11 cellular contexts compared by ENCODE assay signal in genomic region chr13:29845440-29846056, GRCh38. TPM values are rescaled to one million over a fixed set of nuclear protein-coding genes. Genes with fewer than 3 reads are reported as not detected.
DNase-seq lines count a peak whose midpoint lies in the region; TF ChIP-seq lines count a peak whose summit lies in the region.
"Had no signal": no experiment of that assay in that cellular context is flagged by ENCODE, and none has a peak within 500 bp of the region (broad histone marks: within the 10 kb centered on the region; RNA-seq: fewer than 3 reads in every experiment).

No MANE protein-coding gene starts in this region.

- peak; percentile 2 for DNase-seq in NCI-H2171 treated with DMSO at 0.1 percent for 48 hours (lab: John Stamatoyannopoulos, UW)
- DNase-seq in NCI-H2171 (lab: John Stamatoyannopoulos, UW): no peak
- peak; percentile 38 for DNase-seq in SK-MEL-5 (ENCODE audit: low read depth, low spot score)
- DNase-seq in foreskin fibroblast: peak in 1 of 2 donors; percentile 37
- no peak for DNase-seq in stomach
- DNase-seq in activated CD8-positive, alpha-beta memory T cell treated with anti-CD3 and anti-CD28 coated beads, Interleukin-2, amount 50 U/mL, for 4 hours: no peak
- no peak for DNase-seq in nucleus accumbens (lab: John Stamatoyannopoulos, UW)
- no peak for DNase-seq in KBM-7
- DNase-seq: activated CD4-positive, alpha-beta T cell treated with anti-CD3 and anti-CD28 coated beads for 36 hours; NCI-H1105 treated with DMSO at 0.1 percent for 48 hours had no signal

- WGBS in stomach, 5 donors: 24 to 53% (median 40%) methylated on average over 2 of the region's 2 CpGs

- H3K4me3 ChIP-seq in foreskin fibroblast (ENCODE audit: low read depth in 1 of 2, low read length in 2 of 2) (peak overlapping the region; percentile 74 to 81), stomach (peak overlapping the region; percentile 59 to 85 (median 71))
- H3K4me3 ChIP-seq: BLaER1 had no signal

- peak overlapping the region in 4 of 5 donors; percentile 96 to 100 (median 100) for H3K27ac ChIP-seq in stomach
- H3K27ac ChIP-seq: BLaER1 had no signal

- no peaks in the 10 kb centered on the region for H3K27me3 ChIP-seq in stomach
- H3K27me3 ChIP-seq: BLaER1 had no signal

- no peaks in the 10 kb centered on the region for H3K9me3 ChIP-seq in stomach
- H3K9me3 ChIP-seq: BLaER1 had no signal

- TF ChIP-seq CTCF in foreskin fibroblast (IDR thresholded peaks at IDR 0.05; ENCODE audit: low read depth, low read length): peak; percentile 11
- TF ChIP-seq CTCF in stomach (IDR thresholded peaks at IDR 0.05): peak in 3 of 7 experiments; percentile 32 to 51 (median 37)

- H3K36me3 ChIP-seq in stomach: no peaks in the 10 kb centered on the region
- H3K36me3 ChIP-seq: BLaER1 had no signal

- in situ Hi-C loops in SK-MEL-5 (cut with HindIII; ENCODE audit: low pct_unique_long_range_greater_than_20kb, low sequenced_read_pairs) (loop anchor here (25.0 kb wide), 1 partner anchor 267 kb away; no protein-coding TSS in a partner anchor), KBM-7 (cut with MboI; ENCODE audit: low pct_unique_long_range_greater_than_20kb, low sequenced_read_pairs) (no loop called here)

- H3K4me1 ChIP-seq in stomach: peaks cover 9 to 66% (median 37%) of the 10 kb centered on the region in 4 donors

- no peak for TF ChIP-seq EP300 in stomach (IDR thresholded peaks at IDR 0.05)

- intact Hi-C loops in stomach (cut with DNase I; ENCODE audit: low total_unique reads): no loop called here

- no peak for TF ChIP-seq POLR2A in stomach (IDR thresholded peaks at IDR 0.05)

RNA-seq across cellular contexts. Expression of gene UBL3, which starts 4.9 kb away (rescaled TPM):
- 84.9 and 89.2 TPM in 2 replicates for total RNA-seq in SK-MEL-5 (2014; rRNA removed; shearing (Covaris generic))
- polyA plus RNA-seq in SK-MEL-5 (2015; cell fraction: cytosol; rRNA removed): 89.8 and 121 TPM in 2 replicates
- 41.0 and 56.2 TPM in 2 replicates for polyA plus RNA-seq in SK-MEL-5 (2015; cell fraction: nucleus; rRNA removed)
- total RNA-seq in stomach: 100 to 1,000 TPM in 1 of 5 donors, 10 to 100 TPM in 4; 24.3 to 115 (median 45.5) TPM
- 100 to 1,000 TPM in 1 of 3 donors, 10 to 100 TPM in 2; 21.5 to 100 (median 39.0) TPM for polyA plus RNA-seq in stomach

Comparison
In these comparisons a context has a peak if more than half of its experiments do, and no peak if none do; other contexts are left out.
1. DNase-seq: peak in NCI-H2171 treated with DMSO at 0.1 percent for 48 hours (single experiment) and SK-MEL-5 (single experiment); none in NCI-H2171 (single experiment), stomach (single experiment), activated CD8-positive, alpha-beta memory T cell treated with anti-CD3 and anti-CD28 coated beads, Interleukin-2, amount 50 U/mL, for 4 hours (single experiment), nucleus accumbens (0 of 56) and KBM-7 (single experiment).